Comparison of ENCODE assay signal across 8 cellular contexts in genomic region chr12:93571360-93571853, GRCh38. TPM values are rescaled to one million over a fixed set of nuclear protein-coding genes. Genes with fewer than 3 reads are reported as not detected.
DNase-seq lines count a peak whose midpoint lies in the region; ATAC-seq and TF ChIP-seq lines count a peak whose summit lies in the region.

No MANE protein-coding gene starts in this region.

- H3K9ac ChIP-seq in DND-41 (ENCODE audit: low read depth, low read length) (peak overlapping the region; percentile 98), mesenchymal stem cell (ENCODE audit: low read length) (peak overlapping the region; percentile 84)

- peaks cover 56% of the 10 kb centered on the region for H3K36me3 ChIP-seq in DND-41 (ENCODE audit: insufficient read depth, low read length)
- H3K36me3 ChIP-seq in mesenchymal stem cell (ENCODE audit: control insufficient read depth in 1 of 2, insufficient read depth in 2 of 2, low read depth in 1 of 2, low read length in 2 of 2): peaks cover 0 to 11% of the 10 kb centered on the region in 2 experiments

- H3K23ac ChIP-seq in mesenchymal stem cell (ENCODE audit: low read length in 2 of 2): peak overlapping the region in 1 of 2 experiments; percentile 57

- H3K79me1 ChIP-seq in mesenchymal stem cell (replicated peaks; ENCODE audit: low read length, poor library complexity, severe bottlenecking): peaks cover 2% of the 10 kb centered on the region

- CTCF ChIA-PET in HEK293T (lab: Yijun Ruan, JAX): interaction anchor here (0.5 to 0.7 kb wide), 2 partner anchors 15 to 166 kb away, joined by 3 read pairs; no protein-coding TSS in a partner anchor

- no peak overlapping the region for H3K4ac ChIP-seq in mesenchymal stem cell (ENCODE audit: low read depth in 1 of 2, low read length in 2 of 2)

- TF ChIP-seq CTCF in DND-41 (IDR thresholded peaks at IDR 0.05; ENCODE audit: borderline replicate concordance, extremely low read depth, low read length, poor library complexity, severe bottlenecking): peak; percentile 69

- H3K18ac ChIP-seq in mesenchymal stem cell (ENCODE audit: low read depth in 1 of 2, low read length in 2 of 2): no peak overlapping the region

- peak overlapping the region; percentile 96 for H3K27ac ChIP-seq in DND-41 (ENCODE audit: low read length)
- no peak overlapping the region for H3K27ac ChIP-seq in mesenchymal stem cell (ENCODE audit: low read length, poor library complexity, severe bottlenecking)

- no peak overlapping the region for H2BK12ac ChIP-seq in mesenchymal stem cell (ENCODE audit: low read length in 2 of 2)

- H4K91ac ChIP-seq in mesenchymal stem cell (ENCODE audit: low read length): no peak overlapping the region

- H3K4me3 ChIP-seq in DND-41 (ENCODE audit: low read depth in 1 of 2, low read length in 2 of 2) (peak overlapping the region; percentile 76 to 89), mesenchymal stem cell (ENCODE audit: insufficient read depth in 1 of 2, low read depth in 1 of 2, low read length in 2 of 2) (peak overlapping the region; percentile 63 to 93)

- H3K4me2 ChIP-seq in DND-41 (ENCODE audit: insufficient read depth, low read length) (peak overlapping the region; percentile 91), mesenchymal stem cell (ENCODE audit: low read length, poor library complexity, severe bottlenecking) (peak overlapping the region; percentile 81)

- no peak overlapping the region for H4K8ac ChIP-seq in mesenchymal stem cell (ENCODE audit: low read length)

- H3K9me3 ChIP-seq in DND-41 (ENCODE audit: insufficient read depth, low read length, severe bottlenecking) (no peaks in the 10 kb centered on the region), mesenchymal stem cell (ENCODE audit: control insufficient read depth, low read length) (no peaks in the 10 kb centered on the region)

- no peak overlapping the region for H3K14ac ChIP-seq in mesenchymal stem cell (ENCODE audit: low read length in 2 of 2)

- H3K4me1 ChIP-seq in DND-41 (ENCODE audit: insufficient read depth, low read length) (peaks cover 57% of the 10 kb centered on the region), mesenchymal stem cell (ENCODE audit: control insufficient read depth, insufficient read depth, low read depth, low read length) (peaks cover 32% of the 10 kb centered on the region)

- no peak overlapping the region for H2AK5ac ChIP-seq in mesenchymal stem cell (ENCODE audit: low read length, severe bottlenecking)

- peaks cover 81% of the 10 kb centered on the region for H3K79me2 ChIP-seq in DND-41 (ENCODE audit: insufficient read depth, low read length)

- peak; percentile 94 for DNase-seq in DND-41
- peak; percentile 73 for DNase-seq in HEK293T (ENCODE audit: extremely low spot score)
- peak; percentile 58 for DNase-seq in NCI-H345 (lab: John Stamatoyannopoulos, UW)
- peak; percentile 64 to 68 for DNase-seq in activated CD4-positive, alpha-beta T cell treated with anti-CD3 and anti-CD28 coated beads, Interleukin-2, amount 50 U/mL, for 4 hours
- DNase-seq in effector CD4-positive, alpha-beta T cell: peak; percentile 46
- peak; percentile 59 for DNase-seq in mesenchymal stem cell
- peak; percentile 34 to 42 for DNase-seq in stimulated activated CD8-positive, alpha-beta memory T cell treated with anti-CD3 and anti-CD28 coated beads, Interleukin-4, amount 100 ng/mL, for 4 hours (ENCODE audit: low read depth in 2 of 2, low spot score in 1 of 2)
- DNase-seq in pons (ENCODE audit: low spot score): no peak

- H4K20me1 ChIP-seq in DND-41 (ENCODE audit: insufficient read depth, low read length): peaks cover 42% of the 10 kb centered on the region

- H2BK15ac ChIP-seq in mesenchymal stem cell (ENCODE audit: low read depth, poor library complexity, severe bottlenecking): no peak overlapping the region

- H2AFZ ChIP-seq in DND-41 (ENCODE audit: low read depth, low read length) (peak overlapping the region; percentile 35; the same call in 1 of the 2 replicates), mesenchymal stem cell (ENCODE audit: low read depth, low read length) (no peak overlapping the region)

- no peak overlapping the region for H2BK5ac ChIP-seq in mesenchymal stem cell (ENCODE audit: low read depth, low read length, poor library complexity, severe bottlenecking)

- H3K27me3 ChIP-seq in DND-41 (ENCODE audit: insufficient read depth, low read length, poor library complexity): no peaks in the 10 kb centered on the region
- peaks cover 0 to 15% of the 10 kb centered on the region in 2 experiments for H3K27me3 ChIP-seq in mesenchymal stem cell (ENCODE audit: control insufficient read depth in 1 of 2, insufficient read depth in 1 of 2, low read length in 2 of 2)

- WGBS in mesenchymal stem cell: under 1% methylated on average over 27 of the region's 38 CpGs

- POLR2A ChIA-PET in HEK293T (lab: Yijun Ruan, JAX): interaction anchor here (1.0 to 1.2 kb wide), 2 partner anchors 12 to 83 kb away, joined by 3 to 4 read pairs; no protein-coding TSS in a partner anchor

- peak; percentile 48 for ATAC-seq in DND-41 (ENCODE audit: insufficient read depth, low read depth)

- peak overlapping the region; percentile 46 for H2BK120ac ChIP-seq in mesenchymal stem cell (ENCODE audit: low read depth, low read length)

TF ChIP-seq in HEK293T, 16 proteins besides CTCF, POLR2A, EP300 and RAD21:
- TF ChIP-seq FOXA1 (IDR thresholded peaks at IDR 0.05) (no peak), TARDBP (IDR thresholded peaks at IDR 0.05) (no peak), SUZ12 (IDR thresholded peaks at IDR 0.05) (no peak), L3MBTL2 (conservative IDR thresholded peaks at IDR 0.05) (peak; percentile 79), ZNF384 (IDR thresholded peaks at IDR 0.05) (no peak), PKNOX1 (IDR thresholded peaks at IDR 0.05) (peak; percentile 55), BHLHE40 (IDR thresholded peaks at IDR 0.05; ENCODE audit: borderline replicate concordance) (no peak), NFRKB (IDR thresholded peaks at IDR 0.05) (no peak), SP1 (IDR thresholded peaks at IDR 0.05) (no peak), HDGF (IDR thresholded peaks at IDR 0.05; ENCODE audit: borderline replicate concordance) (no peak), CTBP1 (IDR thresholded peaks at IDR 0.05; ENCODE audit: borderline replicate concordance) (0 out of 2 replicates have a peak, but pooled peaks have one; percentile 48), ARNT (IDR thresholded peaks at IDR 0.05) (no peak), LEF1 (IDR thresholded peaks at IDR 0.05; ENCODE audit: borderline replicate concordance) (no peak)

RNA-seq across cellular contexts. Expression of gene SOCS2, which starts 1.1 kb away (rescaled TPM):
- 3.9 TPM for polyA plus RNA-seq in mesenchymal stem cell (2013, experiment 1 of 2)
- 3.0 TPM for polyA plus RNA-seq in mesenchymal stem cell (2013, experiment 2 of 2)
